In genomic region chr16:74700206-74701040, GRCh38 we compare ENCODE assay signal across 1 cellular context.
TF ChIP-seq lines count a peak whose summit lies in the region.

MLKL (minus strand) TSS chr16:74700862; CDS start chr16:74695757, 5,105 bp downstream.

TF ChIP-seq in HepG2, 621 proteins besides CTCF, POLR2A, EP300 and RAD21 (continued from another document and continues in another):
- TF ChIP-seq BRD4 (CRISPR knock-in tag; IDR thresholded peaks at IDR 0.05) (peak; percentile 92), HCFC1 (IDR thresholded peaks at IDR 0.05; ENCODE audit: low read depth, low read length) (no peak), ZNF225 (CRISPR knock-in tag; IDR thresholded peaks at IDR 0.05) (peak; percentile 96), ZNF350 (CRISPR knock-in tag; IDR thresholded peaks at IDR 0.05; ENCODE audit: borderline replicate concordance, low read depth) (peak; percentile 96), KMT2A (CRISPR knock-in tag; IDR thresholded peaks at IDR 0.05) (peak; percentile 95), SRF (IDR thresholded peaks at IDR 0.05; ENCODE audit: low read depth, low read length) (no peak), NFRKB (IDR thresholded peaks at IDR 0.05) (no peak), ZNF513 (CRISPR knock-in tag; conservative IDR thresholded peaks at IDR 0.05) (no peak), RNF219 (CRISPR knock-in tag; IDR thresholded peaks at IDR 0.05) (no peak), ZNF484 (CRISPR knock-in tag; IDR thresholded peaks at IDR 0.05; ENCODE audit: borderline replicate concordance, low read depth) (no peak), HNF1B (CRISPR knock-in tag; IDR thresholded peaks at IDR 0.05) (no peak), SMARCE1 (IDR thresholded peaks at IDR 0.05; ENCODE audit: borderline replicate concordance) (no peak), SNAI1 (CRISPR knock-in tag; IDR thresholded peaks at IDR 0.05; ENCODE audit: borderline replicate concordance) (peak; percentile 91; the same call in 1 of the 2 replicates), TAF15 (IDR thresholded peaks at IDR 0.05; ENCODE audit: low read depth, low read length, poor library complexity, severe bottlenecking) (peak; percentile 88), ZFP36L2 (CRISPR knock-in tag; IDR thresholded peaks at IDR 0.05) (0 out of 2 replicates have a peak, but pooled peaks have one; percentile 67), CBX5 (CRISPR knock-in tag; IDR thresholded peaks at IDR 0.05; ENCODE audit: borderline replicate concordance) (no peak; the same call in 1 of the 2 replicates), HNRNPLL (IDR thresholded peaks at IDR 0.05; ENCODE audit: low read depth, low read length, poor library complexity, severe bottlenecking) (peak; percentile 82), ZNF326 (CRISPR knock-in tag; IDR thresholded peaks at IDR 0.05; ENCODE audit: borderline replicate concordance) (no peak), ARHGAP35 (CRISPR knock-in tag; IDR thresholded peaks at IDR 0.05; ENCODE audit: borderline replicate concordance) (peak; percentile 84), CCDC6 (CRISPR knock-in tag; IDR thresholded peaks at IDR 0.05) (peak; percentile 61), ARNT2 (CRISPR knock-in tag; IDR thresholded peaks at IDR 0.05; ENCODE audit: low read depth) (peak; percentile 70), ZNF546 (CRISPR knock-in tag; conservative IDR thresholded peaks at IDR 0.05) (peak; percentile 81), ZNF746 (CRISPR knock-in tag; IDR thresholded peaks at IDR 0.05) (0 out of 2 replicates have a peak, but pooled peaks have one; percentile 58), GLMP (CRISPR knock-in tag; IDR thresholded peaks at IDR 0.05; ENCODE audit: borderline replicate concordance) (no peak), ZC3H13 (CRISPR knock-in tag; IDR thresholded peaks at IDR 0.05) (peak; percentile 84; the same call in 1 of the 2 replicates), ZNF839 (CRISPR knock-in tag; IDR thresholded peaks at IDR 0.05; ENCODE audit: borderline replicate concordance) (0 out of 2 replicates have a peak, but pooled peaks have one; percentile 46), ZNF446 (CRISPR knock-in tag; IDR thresholded peaks at IDR 0.05) (no peak), ARID5B (CRISPR knock-in tag; IDR thresholded peaks at IDR 0.05) (peak; percentile 65; the same call in 1 of the 2 replicates), RBFOX2 (IDR thresholded peaks at IDR 0.05; ENCODE audit: low read depth, low read length) (peak; percentile 81), ISL2 (CRISPR knock-in tag; IDR thresholded peaks at IDR 0.05) (peak; percentile 80), HMGXB4 (CRISPR knock-in tag; IDR thresholded peaks at IDR 0.05; ENCODE audit: borderline replicate concordance in 1 of 2, low read depth in 1 of 2) (peak; percentile 91 to 98), ZNF44 (CRISPR knock-in tag; IDR thresholded peaks at IDR 0.05) (peak; percentile 59; the same call in 1 of the 2 replicates), NFYC (CRISPR knock-in tag; IDR thresholded peaks at IDR 0.05) (peak; percentile 37), DNMT1 (CRISPR knock-in tag; IDR thresholded peaks at IDR 0.05) (0 out of 2 replicates have a peak, but pooled peaks have one; percentile 24), ZNF891 (CRISPR knock-in tag; IDR thresholded peaks at IDR 0.05) (peak; percentile 88), NRL (CRISPR knock-in tag; IDR thresholded peaks at IDR 0.05; ENCODE audit: borderline replicate concordance) (peak; percentile 94), SMYD3 (CRISPR knock-in tag; IDR thresholded peaks at IDR 0.05) (no peak), SYNCRIP (IDR thresholded peaks at IDR 0.05; ENCODE audit: insufficient read depth, low read depth, low read length) (no peak), KLF12 (CRISPR knock-in tag; IDR thresholded peaks at IDR 0.05; ENCODE audit: borderline replicate concordance) (peak; percentile 57; the same call in 1 of the 2 replicates), RXRA (CRISPR knock-in tag; IDR thresholded peaks at IDR 0.05) (peak; percentile 76; the same call in 1 of the 2 replicates), CENPBD1 (CRISPR knock-in tag; IDR thresholded peaks at IDR 0.05; ENCODE audit: borderline replicate concordance, low read depth) (no peak), ZC3H4 (CRISPR knock-in tag; IDR thresholded peaks at IDR 0.05; ENCODE audit: borderline replicate concordance) (no peak), ZSCAN22 (CRISPR knock-in tag; IDR thresholded peaks at IDR 0.05) (no peak; the same call in 1 of the 2 replicates), FOXK1 (CRISPR knock-in tag; IDR thresholded peaks at IDR 0.05; ENCODE audit: borderline replicate concordance, low read depth) (peak; percentile 53; the same call in 1 of the 2 replicates), EEA1 (CRISPR knock-in tag; IDR thresholded peaks at IDR 0.05; ENCODE audit: borderline replicate concordance) (peak; percentile 78; the same call in 1 of the 2 replicates), XBP1 (CRISPR knock-in tag; IDR thresholded peaks at IDR 0.05) (no peak), ZNF607 (CRISPR knock-in tag; IDR thresholded peaks at IDR 0.05; ENCODE audit: borderline replicate concordance) (0 out of 2 replicates have a peak, but pooled peaks have one; percentile 9), STAG1 (CRISPR knock-in tag; IDR thresholded peaks at IDR 0.05) (peak; percentile 9; the same call in 1 of the 2 replicates), AGO2 (optimal IDR thresholded peaks at IDR 0.05; ENCODE audit: low read depth, low read length) (peak; percentile 69), ZSCAN5A (CRISPR knock-in tag; IDR thresholded peaks at IDR 0.05; ENCODE audit: borderline replicate concordance) (no peak), MZF1 (CRISPR knock-in tag; IDR thresholded peaks at IDR 0.05; ENCODE audit: borderline replicate concordance) (no peak), ZNF788 (CRISPR knock-in tag; IDR thresholded peaks at IDR 0.05; ENCODE audit: borderline replicate concordance) (peak; percentile 66; the same call in 1 of the 2 replicates), STAT5B (CRISPR knock-in tag; IDR thresholded peaks at IDR 0.05) (0 out of 2 replicates have a peak, but pooled peaks have one; percentile 45), DPF2 (CRISPR knock-in tag; IDR thresholded peaks at IDR 0.05; ENCODE audit: borderline replicate concordance, low read depth) (no peak)
